7 cellular contexts compared by ENCODE assay signal in the genomic region with DNA sequence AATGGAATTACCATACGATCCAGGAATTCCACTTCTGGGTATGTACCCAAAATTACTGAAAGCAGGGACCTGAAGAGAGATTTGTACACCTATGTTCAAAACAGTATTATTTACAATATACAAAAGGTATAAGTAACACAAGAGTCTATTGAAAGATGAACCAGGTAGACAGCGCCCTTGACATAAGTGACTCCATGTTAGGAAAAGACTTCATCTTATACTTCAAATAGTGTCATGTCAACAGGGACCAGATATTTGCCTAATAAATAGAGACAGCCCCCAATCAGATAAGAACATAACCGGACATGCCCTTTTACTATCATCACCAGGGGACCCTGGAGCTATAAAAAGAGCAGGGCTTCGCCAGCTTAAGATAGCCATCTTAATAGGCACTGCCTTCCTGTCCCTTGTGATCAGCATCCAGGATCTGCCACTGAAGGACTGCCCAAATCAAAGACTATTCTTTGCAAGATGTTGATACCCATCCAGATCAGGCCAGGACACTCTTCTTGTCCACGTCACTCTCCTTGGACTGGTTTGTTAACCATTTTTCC.
"Had no signal": no experiment of that assay in that cellular context is flagged by ENCODE, and none has a peak within 500 bp of the region (broad histone marks: within the 10 kb centered on the region; RNA-seq: fewer than 3 reads in every experiment).

No MANE protein-coding gene starts in this region.

- H3K27ac ChIP-seq: HL-60 had no signal

- FAIRE-seq: H1, H54 had no signal

- H3K4me3 ChIP-seq: GM23338 had no signal

- DNase-seq: H9, HCEC 1CT had no signal

- H3K4me2 ChIP-seq: GM23338 had no signal

- H2AFZ ChIP-seq: GM23338 had no signal

- ATAC-seq: GM23338, HepG2 had no signal
